In genomic region chr14:105761842-105762241, GRCh38 we compare ENCODE assay signal across 1 cellular context.
A peak's percentile ranks its signal among the peaks of the same experiment; 100 is the strongest.
TF ChIP-seq lines count a peak whose summit lies in the region.

No MANE protein-coding gene starts in this region.

TF ChIP-seq in K562, 482 proteins besides CTCF, POLR2A, EP300 and RAD21 (continued from another document):
- no peak for TF ChIP-seq ZNF318 (IDR thresholded peaks at IDR 0.05; ENCODE audit: borderline replicate concordance in 1 of 2, low read depth in 1 of 2)
- TF ChIP-seq CREM (IDR thresholded peaks at IDR 0.05; ENCODE audit: low read depth) = peak; percentile 54; the same call in 1 of the 2 replicates
- TF ChIP-seq ZBTB11 (CRISPR knock-in tag; IDR thresholded peaks at IDR 0.05) = 0 out of 6 replicates have a peak, but pooled peaks of 1 of the 3 experiments have one; percentile 28
- no peak for TF ChIP-seq NR3C1 (CRISPR knock-in tag; IDR thresholded peaks at IDR 0.05)
- TF ChIP-seq HINFP (tag; conservative IDR thresholded peaks at IDR 0.05; ENCODE audit: low read depth) = no peak
- no peak for TF ChIP-seq TSHZ1 (CRISPR knock-in tag; IDR thresholded peaks at IDR 0.05)
- TF ChIP-seq CREB1 (IDR thresholded peaks at IDR 0.05) = peak; percentile 74
- TF ChIP-seq CREB1 (CRISPR knock-in tag; IDR thresholded peaks at IDR 0.05) = peak; percentile 63
- TF ChIP-seq ATF1 (CRISPR knock-in tag; IDR thresholded peaks at IDR 0.05) = no peak
- TF ChIP-seq ATF1 (tag; IDR thresholded peaks at IDR 0.05) = peak; percentile 80
